ENCODE assay signal across 1 cellular context in genomic region chr2:8239402-8240127, GRCh38.
TF ChIP-seq lines count a peak whose summit lies in the region.

No MANE protein-coding gene starts in this region.

TF ChIP-seq in H1, 55 proteins besides CTCF, POLR2A, EP300 and RAD21 (continued from another document):
- TF ChIP-seq CHD7 (IDR thresholded peaks at IDR 0.05; ENCODE audit: insufficient replicate concordance, low read length) (peak; percentile 56), MAX (IDR thresholded peaks at IDR 0.05) (peak; percentile 26; the same call in 1 of the 2 replicates), SIN3A (conservative IDR thresholded peaks at IDR 0.05 in 1 of 2, IDR thresholded peaks at IDR 0.05 in 1 of 2; ENCODE audit: low read depth in 1 of 2, low read length in 2 of 2) (0 out of 4 replicates have a peak, but pooled peaks of 1 of the 2 experiments have one; percentile 28), POU5F1 (IDR thresholded peaks at IDR 0.05; ENCODE audit: low read depth, low read length) (peak; percentile 84; the same call in 1 of the 2 replicates), SIX5 (IDR thresholded peaks at IDR 0.05; ENCODE audit: low read depth, low read length) (no peak)
